Comparison of ENCODE assay signal across 8 cellular contexts in genomic region chr4:85725727-85726170, GRCh38.
DNase-seq lines count a peak whose midpoint lies in the region; ATAC-seq and TF ChIP-seq lines count a peak whose summit lies in the region.

No MANE protein-coding gene starts in this region.

- no peak overlapping the region for H3K27ac Mint-ChIP-seq in CD4-positive, CD25-positive, alpha-beta regulatory T cell

- no peak overlapping the region for H3K9ac ChIP-seq in SK-N-SH

- no peak for TF ChIP-seq RAD21 in SK-N-SH (IDR thresholded peaks at IDR 0.05; ENCODE audit: low read length)

- CTCF ChIA-PET in SK-N-SH (lab: Yijun Ruan, JAX), result no interaction called here

- H3K79me2 ChIP-seq in SK-N-SH (ENCODE audit: insufficient read depth), result no peaks in the 10 kb centered on the region

- TF ChIP-seq EP300 in SK-N-SH (IDR thresholded peaks at IDR 0.05; ENCODE audit: borderline replicate concordance in 1 of 2, low read depth in 1 of 2, low read length in 1 of 2), result no peak

- H3K36me3 Mint-ChIP-seq in CD4-positive, CD25-positive, alpha-beta regulatory T cell, result no peaks in the 10 kb centered on the region

- H4K20me1 ChIP-seq in SK-N-SH (ENCODE audit: insufficient read depth), result no peaks in the 10 kb centered on the region

- ATAC-seq in CD4-positive, CD25-positive, alpha-beta regulatory T cell (ENCODE audit: low read depth in 2 of 2), result peak; percentile 14 to 43
- ATAC-seq in GM21526 (IDR thresholded peaks at IDR 0.05; ENCODE audit: low FRiP score, unreplicated experiment) (peak; percentile 94), gastrocnemius medialis (peak; percentile 50 to 56)

- H3K9me3 Mint-ChIP-seq in CD4-positive, CD25-positive, alpha-beta regulatory T cell, result peaks cover 0 to 7% (median 0%) of the 10 kb centered on the region in 7 donors

- H3K27me3 ChIP-seq in CD4-positive, CD25-positive, alpha-beta regulatory T cell (ENCODE audit: control insufficient read depth, insufficient read depth, low read length), result no peaks in the 10 kb centered on the region
- H3K27me3 ChIP-seq in dorsolateral prefrontal cortex (no peaks in the 10 kb centered on the region), gastrocnemius medialis (no peaks in the 10 kb centered on the region), SK-N-SH (ENCODE audit: insufficient read depth) (no peaks in the 10 kb centered on the region)

- TF ChIP-seq CTCF in dorsolateral prefrontal cortex (IDR thresholded peaks at IDR 0.05 in 54 of 56, conservative IDR thresholded peaks at IDR 0.05 in 2 of 56; ENCODE audit: low read depth in 1 of 56, partially characterized antibody in 56 of 56) (no peak), gastrocnemius medialis (IDR thresholded peaks at IDR 0.05 in 4 of 5, conservative IDR thresholded peaks at IDR 0.05 in 1 of 5) (no peak), SK-N-SH (IDR thresholded peaks at IDR 0.05) (no peak)

- no peaks in the 10 kb centered on the region for H3K4me1 ChIP-seq in CD4-positive, CD25-positive, alpha-beta regulatory T cell (ENCODE audit: control insufficient read depth, insufficient read depth, low read length, poor library complexity, severe bottlenecking)
- H3K4me1 ChIP-seq in gastrocnemius medialis (peaks cover 0 to 6% of the 10 kb centered on the region in 2 donors), SK-N-SH (ENCODE audit: control insufficient read depth in 1 of 2, insufficient read depth in 2 of 2, low read depth in 1 of 2, low read length in 1 of 2) (no peaks in the 10 kb centered on the region; a peak in 1 of 4 replicates)

- 92% methylated on average over 2 of the region's 2 CpGs for WGBS in SK-N-SH (ENCODE audit: low lambda C conversion rate)

- H3K36me3 ChIP-seq in CD4-positive, CD25-positive, alpha-beta regulatory T cell (ENCODE audit: control insufficient read depth, insufficient read depth, low read length), result no peaks in the 10 kb centered on the region
- H3K36me3 ChIP-seq in gastrocnemius medialis (no peaks in the 10 kb centered on the region), SK-N-SH (replicated peaks in 1 of 2; ENCODE audit: control insufficient read depth in 1 of 2, insufficient read depth in 2 of 2, low read length in 1 of 2) (no peaks in the 10 kb centered on the region)

- intact Hi-C loops in dorsolateral prefrontal cortex (cut with DNase I), result no loop called here
- intact Hi-C loops in gastrocnemius medialis (cut with DNase I; ENCODE audit: low total_unique reads), result no loop called here

- POLR2A ChIA-PET in SK-N-SH (lab: Yijun Ruan, JAX), result no interaction called here

- H3K9me3 ChIP-seq in CD4-positive, CD25-positive, alpha-beta regulatory T cell (ENCODE audit: control insufficient read depth in 2 of 2, low read length in 2 of 2), result no peaks in the 10 kb centered on the region
- H3K9me3 ChIP-seq in gastrocnemius medialis (no peaks in the 10 kb centered on the region), SK-N-SH (no peaks in the 10 kb centered on the region)

- no peak overlapping the region for H3K4me2 ChIP-seq in SK-N-SH

- DNase-seq in CD4-positive, CD25-positive, alpha-beta regulatory T cell, result no peak
- DNase-seq in KBM-7 (peak; percentile 90), dorsolateral prefrontal cortex (peak in 1 of 10 donors; percentile 11), gastrocnemius medialis (peak; percentile 13 to 26), NCI-H2081 (lab: John Stamatoyannopoulos, UW) (no peak), SK-N-SH (no peak), NCI-H1694 (lab: John Stamatoyannopoulos, UW) (no peak)

- H3K4me3 ChIP-seq in CD4-positive, CD25-positive, alpha-beta regulatory T cell (ENCODE audit: low read depth, low read length), result no peak overlapping the region
- H3K4me3 ChIP-seq in dorsolateral prefrontal cortex (no peak overlapping the region), gastrocnemius medialis (no peak overlapping the region), SK-N-SH (ENCODE audit: low read depth in 2 of 2, low read length in 1 of 2) (no peak overlapping the region)

- H3K4me3 Mint-ChIP-seq in CD4-positive, CD25-positive, alpha-beta regulatory T cell, result no peak overlapping the region

- no peak overlapping the region for H3K27ac ChIP-seq in CD4-positive, CD25-positive, alpha-beta regulatory T cell (ENCODE audit: insufficient read depth, low read length, poor library complexity, severe bottlenecking)
- H3K27ac ChIP-seq in dorsolateral prefrontal cortex, result peak overlapping the region in 54 of 59 donors; percentile 1 to 89 (median 68)
- peak overlapping the region; percentile 33 to 59 (median 45) for H3K27ac ChIP-seq in gastrocnemius medialis
- no peak overlapping the region for H3K27ac ChIP-seq in SK-N-SH (ENCODE audit: low read depth in 2 of 2, low read length in 1 of 2)

- H3K27me3 Mint-ChIP-seq in CD4-positive, CD25-positive, alpha-beta regulatory T cell, result no peaks in the 10 kb centered on the region

- H3F3A ChIP-seq in SK-N-SH (replicated peaks; ENCODE audit: insufficient read depth), result no peaks in the 10 kb centered on the region

- in situ Hi-C loops in KBM-7 (cut with MboI; ENCODE audit: low pct_unique_long_range_greater_than_20kb, low sequenced_read_pairs) (no loop called here), gastrocnemius medialis (cut with MboI; ENCODE audit: low sequenced_read_pairs in 4 of 4) (no loop called here)

- no peaks in the 10 kb centered on the region for H3K4me1 Mint-ChIP-seq in CD4-positive, CD25-positive, alpha-beta regulatory T cell

- H3K9me2 ChIP-seq in SK-N-SH, result no peaks in the 10 kb centered on the region

- TF ChIP-seq POLR2A in gastrocnemius medialis (IDR thresholded peaks at IDR 0.05), result no peak

- no peak overlapping the region for H2AFZ ChIP-seq in SK-N-SH (ENCODE audit: low read depth)

TF ChIP-seq in SK-N-SH, 30 proteins besides CTCF, POLR2A, EP300 and RAD21:
- no peak for TF ChIP-seq NRF1 (IDR thresholded peaks at IDR 0.05; ENCODE audit: low read depth, low read length)
- TF ChIP-seq GABPA (IDR thresholded peaks at IDR 0.05; ENCODE audit: low read depth), result no peak
- no peak for TF ChIP-seq IRF3 (IDR thresholded peaks at IDR 0.05; ENCODE audit: low read depth, low read length)
- TF ChIP-seq FOXJ3 (CRISPR knock-in tag; IDR thresholded peaks at IDR 0.05), result no peak
- TF ChIP-seq SIN3A (IDR thresholded peaks at IDR 0.05; ENCODE audit: borderline replicate concordance, low read depth, low read length), result no peak
- no peak for TF ChIP-seq JUND (IDR thresholded peaks at IDR 0.05)

Comparison
In these comparisons a context has a peak if more than half of its experiments do, and no peak if none do; other contexts are left out.
1. ATAC-seq: peak in every context shown above with its lines; median percentile 94 in GM21526; 53 in gastrocnemius medialis; 28 in CD4-positive, CD25-positive, alpha-beta regulatory T cell.
2. DNase-seq: peak in KBM-7 (single experiment) and gastrocnemius medialis (2 of 2); none in CD4-positive, CD25-positive, alpha-beta regulatory T cell (0 of 3), NCI-H2081 (0 of 2), SK-N-SH (single experiment) and NCI-H1694 (single experiment).
3. H3K27ac ChIP-seq: peak in dorsolateral prefrontal cortex (54 of 59) and gastrocnemius medialis (4 of 4); none in CD4-positive, CD25-positive, alpha-beta regulatory T cell (single experiment) and SK-N-SH (0 of 2).